1 cellular context compared by ENCODE assay signal in the genomic region with DNA sequence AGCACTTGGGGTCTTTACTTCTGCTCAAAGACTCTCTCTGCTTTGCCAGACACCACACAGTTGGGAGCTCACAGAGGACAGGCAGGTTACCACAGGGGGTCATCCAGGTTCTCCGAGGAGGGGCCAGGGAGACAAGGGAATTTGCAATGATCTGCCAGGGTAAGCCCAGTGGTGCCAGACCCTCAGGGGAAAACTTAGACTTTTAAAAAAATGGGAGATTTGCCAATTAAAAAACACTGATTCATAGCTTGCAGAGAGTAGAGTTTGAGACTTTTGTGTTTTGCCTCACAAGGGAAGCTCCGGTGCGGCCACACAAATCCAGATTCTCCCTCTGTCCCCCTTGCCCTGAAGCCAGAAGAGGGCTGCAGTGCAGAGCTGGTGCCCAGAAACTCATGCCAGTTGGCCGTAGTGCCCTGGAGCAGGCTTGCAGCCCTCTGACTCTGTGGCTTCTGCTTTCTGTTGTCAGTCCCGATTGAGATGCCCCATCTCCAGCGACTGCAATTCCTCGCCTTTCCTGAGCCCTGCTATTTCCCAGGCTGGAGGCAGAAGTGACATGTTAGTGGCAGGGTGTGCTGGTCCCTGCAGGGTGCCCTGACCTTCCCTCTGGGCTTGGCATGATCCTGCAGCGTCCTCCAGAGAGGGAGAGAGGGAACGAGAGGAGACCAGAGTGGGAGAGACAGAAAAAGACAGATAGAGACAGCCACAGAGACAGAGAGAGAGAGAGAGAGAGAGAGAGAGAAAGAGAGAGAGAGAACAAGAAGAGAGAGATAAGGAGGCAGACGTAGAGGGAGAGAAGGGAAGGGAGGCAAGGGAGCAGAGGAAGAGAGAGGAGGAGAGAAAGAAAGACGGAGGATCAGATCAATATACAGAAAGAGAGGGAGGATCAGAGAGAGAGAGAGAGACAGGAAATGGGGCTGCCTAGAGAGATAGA.
TF ChIP-seq lines count a peak whose summit lies in the region.

No MANE protein-coding gene starts in this region.

TF ChIP-seq in GM12878, 131 proteins besides CTCF, POLR2A, EP300 and RAD21:
- TF ChIP-seq, protein P1, sequence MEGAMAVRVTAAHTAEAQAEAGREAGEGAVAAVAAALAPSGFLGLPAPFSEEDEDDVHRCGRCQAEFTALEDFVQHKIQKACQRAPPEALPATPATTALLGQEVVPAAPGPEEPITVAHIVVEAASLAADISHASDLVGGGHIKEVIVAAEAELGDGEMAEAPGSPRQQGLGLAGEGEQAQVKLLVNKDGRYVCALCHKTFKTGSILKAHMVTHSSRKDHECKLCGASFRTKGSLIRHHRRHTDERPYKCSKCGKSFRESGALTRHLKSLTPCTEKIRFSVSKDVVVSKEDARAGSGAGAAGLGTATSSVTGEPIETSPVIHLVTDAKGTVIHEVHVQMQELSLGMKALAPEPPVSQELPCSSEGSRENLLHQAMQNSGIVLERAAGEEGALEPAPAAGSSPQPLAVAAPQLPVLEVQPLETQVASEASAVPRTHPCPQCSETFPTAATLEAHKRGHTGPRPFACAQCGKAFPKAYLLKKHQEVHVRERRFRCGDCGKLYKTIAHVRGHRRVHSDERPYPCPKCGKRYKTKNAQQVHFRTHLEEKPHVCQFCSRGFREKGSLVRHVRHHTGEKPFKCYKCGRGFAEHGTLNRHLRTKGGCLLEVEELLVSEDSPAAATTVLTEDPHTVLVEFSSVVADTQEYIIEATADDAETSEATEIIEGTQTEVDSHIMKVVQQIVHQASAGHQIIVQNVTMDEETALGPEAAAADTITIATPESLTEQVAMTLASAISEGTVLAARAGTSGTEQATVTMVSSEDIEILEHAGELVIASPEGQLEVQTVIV (IDR thresholded peaks at IDR 0.05; ENCODE audit: borderline replicate concordance, partially characterized antibody) = peak; percentile 20
- no peak for TF ChIP-seq SIX5 (IDR thresholded peaks at IDR 0.05; ENCODE audit: low read depth, low read length, severe bottlenecking)
